1 cellular context compared by ENCODE assay signal in genomic region chr7:87445897-87446296, GRCh38.
TF ChIP-seq lines count a peak whose summit lies in the region.

No MANE protein-coding gene starts in this region.

TF ChIP-seq in GM12878, 131 proteins besides CTCF, POLR2A, EP300 and RAD21 (continued from another document and continues in another):
- no peak for TF ChIP-seq ZNF592 (IDR thresholded peaks at IDR 0.05)
- no peak for TF ChIP-seq CUX1 (IDR thresholded peaks at IDR 0.05; ENCODE audit: insufficient replicate concordance, low read depth, low read length)
- TF ChIP-seq IRF5 (IDR thresholded peaks at IDR 0.05; ENCODE audit: borderline replicate concordance): no peak
- peak; percentile 71; the same call in 1 of the 2 replicates for TF ChIP-seq FOXM1 (IDR thresholded peaks at IDR 0.05; ENCODE audit: low read depth, low read length)
- no peak for TF ChIP-seq HDAC2 (IDR thresholded peaks at IDR 0.05)
- TF ChIP-seq TCF12 (IDR thresholded peaks at IDR 0.05; ENCODE audit: low read depth, low read length): no peak
- peak; percentile 81 for TF ChIP-seq ZNF217 (IDR thresholded peaks at IDR 0.05)
- TF ChIP-seq CEBPZ (IDR thresholded peaks at IDR 0.05; ENCODE audit: low read depth, low read length): no peak
- TF ChIP-seq CHD1 (IDR thresholded peaks at IDR 0.05; ENCODE audit: low read depth, low read length): no peak
- peak; percentile 93 for TF ChIP-seq BCL11A (IDR thresholded peaks at IDR 0.05; ENCODE audit: low read depth, low read length)
- TF ChIP-seq ZNF687 (IDR thresholded peaks at IDR 0.05): no peak
- TF ChIP-seq NRF1 (conservative IDR thresholded peaks at IDR 0.05; ENCODE audit: low read depth, low read length): no peak
- no peak for TF ChIP-seq ZNF207 (IDR thresholded peaks at IDR 0.05; ENCODE audit: borderline replicate concordance)
- no peak for TF ChIP-seq CBX5 (IDR thresholded peaks at IDR 0.05; ENCODE audit: low read depth)
- no peak for TF ChIP-seq KDM1A (IDR thresholded peaks at IDR 0.05; ENCODE audit: borderline replicate concordance)
- no peak for TF ChIP-seq CBX3 (IDR thresholded peaks at IDR 0.05; ENCODE audit: borderline replicate concordance, low read depth)
- TF ChIP-seq IRF3 (IDR thresholded peaks at IDR 0.05): no peak
- TF ChIP-seq RBBP5 (conservative IDR thresholded peaks at IDR 0.05): no peak
- no peak for TF ChIP-seq E4F1 (IDR thresholded peaks at IDR 0.05; ENCODE audit: borderline replicate concordance, partially characterized antibody)
- peak; percentile 99 for TF ChIP-seq MTA2 (IDR thresholded peaks at IDR 0.05; ENCODE audit: low read depth)
- TF ChIP-seq KAT2A (conservative IDR thresholded peaks at IDR 0.05; ENCODE audit: control insufficient read depth, low read depth, low read length): no peak
- TF ChIP-seq ZBTB4 (CRISPR knock-in tag; IDR thresholded peaks at IDR 0.05): no peak
- TF ChIP-seq FOS (IDR thresholded peaks at IDR 0.05; ENCODE audit: borderline replicate concordance, extremely low read depth, insufficient read length): no peak
- TF ChIP-seq ZNF24 (IDR thresholded peaks at IDR 0.05): no peak
- TF ChIP-seq HDGF (IDR thresholded peaks at IDR 0.05): no peak
- TF ChIP-seq TBL1XR1 (IDR thresholded peaks at IDR 0.05; ENCODE audit: low read depth, low read length): no peak
- no peak for TF ChIP-seq RFX5 (IDR thresholded peaks at IDR 0.05; ENCODE audit: low read depth, low read length)
- TF ChIP-seq ZZZ3 (IDR thresholded peaks at IDR 0.05; ENCODE audit: control insufficient read depth, insufficient read length, low read depth): no peak
- TF ChIP-seq PAX8 (IDR thresholded peaks at IDR 0.05): no peak
- peak; percentile 98 for TF ChIP-seq SPI1 (IDR thresholded peaks at IDR 0.05; ENCODE audit: borderline replicate concordance, insufficient read depth, low read depth, low read length)
